Comparison of ENCODE assay signal across 9 cellular contexts in genomic region chr6:134464690-134465411, GRCh38.
DNase-seq lines count a peak whose midpoint lies in the region; ATAC-seq and TF ChIP-seq lines count a peak whose summit lies in the region.
"Had no signal": no experiment of that assay in that cellular context is flagged by ENCODE, and none has a peak within 500 bp of the region (broad histone marks: within the 10 kb centered on the region; RNA-seq: fewer than 3 reads in every experiment).

No MANE protein-coding gene starts in this region.

- no peaks in the 10 kb centered on the region for H3K79me2 ChIP-seq in OCI-LY3 (ENCODE audit: low read length)

- H4K20me1 ChIP-seq in OCI-LY3 (ENCODE audit: insufficient read depth, low read length), result no peaks in the 10 kb centered on the region

- H3K9me3 ChIP-seq in OCI-LY3 (ENCODE audit: insufficient read depth, low read length) (no peaks in the 10 kb centered on the region), right atrium auricular region (no peaks in the 10 kb centered on the region)

- peak; percentile 56 for DNase-seq in EH (ENCODE audit: low read depth)
- peak; percentile 69 for DNase-seq in islet precursor cell
- no peak for DNase-seq in GDM1 (lab: John Stamatoyannopoulos, UW)
- no peak for DNase-seq in right atrium auricular region (ENCODE audit: low spot score)
- DNase-seq in posterior vena cava (ENCODE audit: low spot score), result no peak
- DNase-seq in coronary artery (ENCODE audit: low spot score), result no peak
- DNase-seq: activated T-cell treated with anti-CD3 and anti-CD28 coated beads, Interleukin-2, amount 50 U/mL, for 48 hours had no signal

- TF ChIP-seq CTCF in OCI-LY3 (IDR thresholded peaks at IDR 0.05; ENCODE audit: low read depth, low read length) (no peak), right atrium auricular region (IDR thresholded peaks at IDR 0.05) (no peak), coronary artery (IDR thresholded peaks at IDR 0.05) (no peak)

- H3K4me2 ChIP-seq in OCI-LY3 (ENCODE audit: low read length), result peak overlapping the region; percentile 74

- H2AFZ ChIP-seq in OCI-LY3 (ENCODE audit: low read depth, low read length), result no peak overlapping the region

- H3K27me3 ChIP-seq in OCI-LY3 (ENCODE audit: low read depth, low read length) (no peaks in the 10 kb centered on the region), right atrium auricular region (no peaks in the 10 kb centered on the region)

- H3K36me3 ChIP-seq in OCI-LY3 (replicated peaks; ENCODE audit: low read depth, low read length) (no peaks in the 10 kb centered on the region), right atrium auricular region (no peaks in the 10 kb centered on the region)

- ATAC-seq in HG03039 (IDR thresholded peaks at IDR 0.05; ENCODE audit: unreplicated experiment), result peak; percentile 50

- peaks cover 21% of the 10 kb centered on the region for H3K4me1 ChIP-seq in OCI-LY3 (ENCODE audit: low read length)
- no peaks in the 10 kb centered on the region for H3K4me1 ChIP-seq in right atrium auricular region

- intact Hi-C loops in posterior vena cava (cut with DNase I), result no loop called here

- H3K9ac ChIP-seq in OCI-LY3 (ENCODE audit: low read length), result peak overlapping the region; percentile 17; the same call in 1 of the 2 replicates

- H3K27ac ChIP-seq in OCI-LY3 (ENCODE audit: low read length) (no peak overlapping the region), right atrium auricular region (no peak overlapping the region), coronary artery (no peak overlapping the region)

- H3K4me3 ChIP-seq in OCI-LY3 (ENCODE audit: low read length) (peak overlapping the region; percentile 47), right atrium auricular region (no peak overlapping the region), coronary artery (no peak overlapping the region)

Comparison
In these comparisons a context has a peak if more than half of its experiments do, and no peak if none do; other contexts are left out.
1. DNase-seq: peak in EH (single experiment) and islet precursor cell (single experiment); none in GDM1 (single experiment), right atrium auricular region (single experiment), posterior vena cava (single experiment) and coronary artery (single experiment).